Comparison of ENCODE assay signal across 1 cellular context in the genomic region with DNA sequence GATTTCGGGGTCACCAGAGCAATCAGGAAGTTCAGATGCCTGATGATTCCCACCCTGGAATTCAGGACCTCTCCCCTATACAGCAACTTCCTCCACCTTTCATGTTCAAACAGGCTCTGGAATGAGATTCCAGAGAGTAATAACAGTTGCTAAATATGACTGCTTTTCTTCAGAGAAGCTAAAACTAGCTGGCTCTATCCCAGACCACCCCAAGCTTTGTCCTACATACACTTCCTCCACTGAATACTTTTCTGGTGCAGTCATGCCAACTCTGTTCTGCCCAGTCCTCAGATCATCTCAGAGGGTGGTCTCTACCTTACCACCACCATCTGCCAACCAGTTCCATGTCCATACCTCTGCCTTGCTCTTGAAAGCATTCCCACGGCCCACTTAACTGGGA. TPM values are rescaled to one million over a fixed set of nuclear protein-coding genes. Genes with fewer than 3 reads are reported as not detected.
"Had no signal": no experiment of that assay in that cellular context is flagged by ENCODE, and none has a peak within 500 bp of the region (broad histone marks: within the 10 kb centered on the region; RNA-seq: fewer than 3 reads in every experiment).

No MANE protein-coding gene starts in this region.

RNA-seq across cellular contexts. Expression of a gene that starts 52.0 kb away (rescaled TPM):
- total RNA-seq: G401 had no signal
